In the genomic region with DNA sequence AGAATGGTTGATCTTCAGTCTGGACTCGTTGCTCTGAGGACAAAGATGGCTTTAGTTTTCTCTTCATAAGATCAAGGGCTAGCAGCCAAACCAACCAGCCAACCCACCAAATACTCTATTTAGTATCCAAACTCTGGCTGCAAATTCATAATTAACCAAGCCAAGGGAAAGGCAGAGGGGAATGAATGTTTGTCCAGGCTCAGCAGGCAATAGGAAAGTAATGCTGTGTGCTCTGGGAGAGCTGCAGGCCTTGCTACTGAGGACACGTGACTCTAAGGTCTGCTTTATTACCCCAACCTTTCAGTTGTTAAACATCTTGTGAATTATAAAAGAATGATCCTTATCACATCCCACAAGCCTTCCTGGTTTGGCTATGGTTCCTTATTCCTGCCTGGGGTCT, we compare ENCODE assay signal across 1 cellular context.
TF ChIP-seq lines count a peak whose summit lies in the region.

No MANE protein-coding gene starts in this region.

TF ChIP-seq in endothelial cell of umbilical vein, 7 proteins besides CTCF, POLR2A, EP300 and RAD21:
- no peak for TF ChIP-seq GATA2 (IDR thresholded peaks at IDR 0.05; ENCODE audit: insufficient read depth, insufficient read length, low read depth, low read length)
- TF ChIP-seq POLR2AphosphoS5 (IDR thresholded peaks at IDR 0.05; ENCODE audit: insufficient read depth, low read depth, low read length), result no peak
- TF ChIP-seq EZH2 (IDR thresholded peaks at IDR 0.05; ENCODE audit: borderline replicate concordance, low read depth, low read length, severe bottlenecking), result no peak
- TF ChIP-seq JUN (IDR thresholded peaks at IDR 0.05; ENCODE audit: borderline replicate concordance, insufficient read depth, insufficient read length, low read depth), result no peak
- no peak for TF ChIP-seq MYC (IDR thresholded peaks at IDR 0.05; ENCODE audit: low read depth, low read length)
- TF ChIP-seq FOS (IDR thresholded peaks at IDR 0.05; ENCODE audit: borderline replicate concordance, insufficient read depth, low read length), result no peak
- TF ChIP-seq, protein P1, sequence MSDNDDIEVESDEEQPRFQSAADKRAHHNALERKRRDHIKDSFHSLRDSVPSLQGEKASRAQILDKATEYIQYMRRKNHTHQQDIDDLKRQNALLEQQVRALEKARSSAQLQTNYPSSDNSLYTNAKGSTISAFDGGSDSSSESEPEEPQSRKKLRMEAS (IDR thresholded peaks at IDR 0.05; ENCODE audit: insufficient read depth, insufficient read length), result no peak
